27 cellular contexts compared by ENCODE assay signal in the genomic region with DNA sequence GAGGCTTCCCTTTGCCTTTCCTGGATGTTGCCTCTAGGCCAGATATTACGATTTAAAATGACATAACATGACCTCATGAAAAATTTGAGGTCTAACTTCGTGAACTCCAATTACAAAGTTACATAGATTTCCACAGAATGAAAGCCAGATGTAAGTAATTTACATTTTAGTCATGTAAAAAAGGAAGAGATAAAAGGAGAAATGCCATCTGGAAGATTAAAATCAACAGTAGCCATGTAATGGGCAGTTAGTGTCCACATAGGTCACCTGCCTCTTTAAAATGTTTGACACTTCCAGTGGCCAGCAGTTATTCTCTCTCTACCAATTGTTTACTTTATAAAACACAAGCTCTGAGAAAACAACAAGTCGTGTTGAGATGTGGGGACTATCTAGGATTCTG. TPM values are rescaled to one million over a fixed set of nuclear protein-coding genes. Genes with fewer than 3 reads are reported as not detected.
"Had no signal": no experiment of that assay in that cellular context is flagged by ENCODE, and none has a peak within 500 bp of the region (broad histone marks: within the 10 kb centered on the region; RNA-seq: fewer than 3 reads in every experiment).

No MANE protein-coding gene starts in this region.

- ATAC-seq: stimulated activated effector memory CD8-positive, alpha-beta T cell treated with anti-CD3 and anti-CD28 coated beads, Interleukin-12 subunit alpha, Interleukin-12 subunit beta, amount 100 ng/mL, for 72 hours; stimulated activated memory B cell treated with anti-CD40 and anti-IgM and Interleukin-4, amounts not matched to agents 10 μg/mL and 1 μg/mL and 100 μg/mL, for 72 hours; stimulated activated naive B cell treated with anti-CD40 and anti-IgM and Interleukin-4, amounts not matched to agents 10 μg/mL and 1 μg/mL and 100 μg/mL, for 72 hours; stimulated activated naive CD8-positive, alpha-beta T cell treated with anti-CD3 and anti-CD28 coated beads, Interleukin-15, amount 100 ng/mL, for 72 hours; stimulated activated naive CD8-positive, alpha-beta T cell treated with anti-CD3 and anti-CD28 coated beads, Interleukin-15, Interleukin-2, amounts not matched to agents 100 U/mL and 50 U/mL, for 24 hours; upper lobe of right lung had no signal

- H3K27ac ChIP-seq: stomach, suprapubic skin, testis, thoracic aorta, thyroid gland, tibial artery, tibial nerve, transverse colon, upper lobe of left lung, upper lobe of right lung, uterus, vagina had no signal

- DNase-seq: stimulated activated CD4-positive, alpha-beta T cell treated with anti-CD3 and anti-CD28 coated beads, Interleukin-2, amount 100 ng/mL, for 48 hours; stimulated activated CD4-positive, alpha-beta T cell treated with anti-CD3 and anti-CD28 coated beads, Interleukin-4, amount 100 ng/mL, for 1 hour; stimulated activated CD4-positive, alpha-beta T cell treated with anti-CD3 and anti-CD28 coated beads, Interleukin-4, amount 100 ng/mL, for 24 hours; stimulated activated CD4-positive, alpha-beta T cell treated with anti-CD3 and anti-CD28 coated beads, Interleukin-4, amount 100 ng/mL, for 4 hours; stimulated activated CD8-positive, alpha-beta memory T cell treated with anti-CD3 and anti-CD28 coated beads, Interleukin-4, amount 100 ng/mL, for 48 hours; stimulated activated naive B cell treated with anti-CD40 and anti-IgM and Interleukin-4, amounts not matched to agents 10 μg/mL and 1 μg/mL and 100 μg/mL, for 72 hours; stimulated activated naive CD4-positive, alpha-beta T cell; stimulated activated naive CD4-positive, alpha-beta T cell treated with Interleukin-2 at 50 U/mL for 16 hours; stimulated activated naive CD8-positive, alpha-beta T cell treated with anti-CD3 and anti-CD28 coated beads, Interleukin-15, amount 100 ng/mL, for 72 hours; stimulated activated naive CD8-positive, alpha-beta T cell treated with anti-CD3 and anti-CD28 coated beads, Interleukin-15, Interleukin-2, amounts not matched to agents 100 U/mL and 50 U/mL, for 24 hours; stomach; substantia nigra; testis; thyroid gland; tibial artery; transverse colon; trophoblast cell; upper lobe of left lung; upper lobe of right lung; uterus had no signal

- H3K9me3 ChIP-seq: suprapubic skin, testis, thoracic aorta, thyroid gland, tibial artery, tibial nerve, transverse colon, upper lobe of left lung, upper lobe of right lung, uterus, vagina had no signal

- H3K36me3 ChIP-seq: stomach, suprapubic skin, thoracic aorta, thyroid gland, tibial artery, tibial nerve, transverse colon, upper lobe of left lung, upper lobe of right lung, uterus, vagina had no signal

- H3K4me1 ChIP-seq: thyroid gland, uterus had no signal

- H3K27me3 ChIP-seq: testis, thyroid gland had no signal

- H3K4me3 ChIP-seq: stomach, suprapubic skin, testis, thoracic aorta, thyroid gland, tibial artery, tibial nerve, transverse colon, upper lobe of left lung, upper lobe of right lung, uterus, vagina had no signal

RNA-seq across cellular contexts. Expression of gene VSTM2A, which starts 4.1 kb away (rescaled TPM):
- total RNA-seq: subcutaneous adipose tissue, thoracic aorta, upper lobe of left lung, upper lobe of right lung had no signal
